31 cellular contexts compared by ENCODE assay signal in the genomic region with DNA sequence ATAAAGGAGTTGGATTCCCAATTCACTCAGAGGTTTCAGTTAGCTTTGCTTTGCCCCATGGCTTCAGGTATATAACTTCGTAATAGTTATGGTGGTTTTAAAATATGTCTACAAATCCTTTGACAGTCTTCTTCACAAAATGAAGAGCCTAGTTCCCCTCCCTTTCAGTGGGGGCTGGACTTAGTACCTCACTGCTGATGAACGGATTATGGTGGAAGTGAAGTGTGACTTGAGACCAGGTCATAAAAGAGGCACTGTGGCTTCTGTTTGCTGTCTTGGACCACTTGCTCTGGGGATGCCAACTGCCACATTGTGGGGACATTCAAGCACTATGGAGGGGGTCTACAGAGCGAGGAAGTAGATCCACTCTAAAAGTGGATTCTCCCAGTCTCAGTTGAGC.
"Had no signal": no experiment of that assay in that cellular context is flagged by ENCODE, and none has a peak within 500 bp of the region (broad histone marks: within the 10 kb centered on the region; RNA-seq: fewer than 3 reads in every experiment).

No MANE protein-coding gene starts in this region.

- H3K4me3 Mint-ChIP-seq: natural killer cell; nephron; neural progenitor cell; stimulated activated memory B cell treated with anti-CD40 and anti-IgM and Interleukin-4, amounts not matched to agents 10 μg/mL and 1 μg/mL and 100 μg/mL, for 72 hours; stimulated activated naive CD8-positive, alpha-beta T cell treated with anti-CD3 and anti-CD28 coated beads, Interleukin-15, amount 100 ng/mL, for 72 hours; type B pancreatic cell had no signal

- H3K9ac ChIP-seq: neural progenitor cell, parathyroid adenoma had no signal

- H3K4me1 Mint-ChIP-seq: natural killer cell; nephron; neural progenitor cell; stimulated activated memory B cell treated with anti-CD40 and anti-IgM and Interleukin-4, amounts not matched to agents 10 μg/mL and 1 μg/mL and 100 μg/mL, for 72 hours; stimulated activated naive CD8-positive, alpha-beta T cell treated with anti-CD3 and anti-CD28 coated beads, Interleukin-15, amount 100 ng/mL, for 72 hours had no signal

- H3K36me3 Mint-ChIP-seq: natural killer cell; neural progenitor cell; stimulated activated memory B cell treated with anti-CD40 and anti-IgM and Interleukin-4, amounts not matched to agents 10 μg/mL and 1 μg/mL and 100 μg/mL, for 72 hours; type B pancreatic cell had no signal

- ATAC-seq: natural killer cell; psoas muscle; right cardiac atrium; sciatic nerve; stimulated activated memory B cell treated with anti-CD40 and anti-IgM and Interleukin-4, amounts not matched to agents 10 μg/mL and 1 μg/mL and 100 μg/mL, for 72 hours; stimulated activated naive CD8-positive, alpha-beta T cell treated with anti-CD3 and anti-CD28 coated beads, Interleukin-15, amount 100 ng/mL, for 72 hours; stimulated activated naive CD8-positive, alpha-beta T cell treated with anti-CD3 and anti-CD28 coated beads, Interleukin-15, Interleukin-2, amounts not matched to agents 100 U/mL and 50 U/mL, for 24 hours; upper lobe of right lung had no signal

- H3K4me3 ChIP-seq: neural progenitor cell, ovary, psoas muscle, skin epidermis, smooth muscle cell, spleen, suprapubic skin, testis, tibial artery, transverse colon, upper lobe of right lung, uterus had no signal

- H3K79me2 ChIP-seq: parathyroid adenoma had no signal

- H3K27me3 ChIP-seq: neural progenitor cell, ovary, spleen, suprapubic skin, testis, tibial artery, transverse colon, upper lobe of right lung, uterus had no signal

- H3K9me3 Mint-ChIP-seq: natural killer cell; nephron; neural progenitor cell; stimulated activated memory B cell treated with anti-CD40 and anti-IgM and Interleukin-4, amounts not matched to agents 10 μg/mL and 1 μg/mL and 100 μg/mL, for 72 hours; stimulated activated naive CD8-positive, alpha-beta T cell treated with anti-CD3 and anti-CD28 coated beads, Interleukin-15, amount 100 ng/mL, for 72 hours; type B pancreatic cell had no signal

- H3K9me3 ChIP-seq: ovary, psoas muscle, spleen, suprapubic skin, testis, tibial artery, transverse colon, upper lobe of right lung, uterus had no signal

- DNase-seq: natural killer cell; occipital lobe; ovary; posterior cingulate gyrus; psoas muscle; right cardiac atrium; spleen; stimulated activated CD4-positive, alpha-beta T cell treated with anti-CD3 and anti-CD28 coated beads, Interleukin-12 subunit alpha, Interleukin-12 subunit beta, amount 100 ng/mL, for 4 hours; stimulated activated CD4-positive, alpha-beta T cell treated with anti-CD3 and anti-CD28 coated beads, Interleukin-1b, Interleukin-23, amount 100 ng/mL, for 48 hours; stimulated activated CD4-positive, alpha-beta T cell treated with anti-CD3 and anti-CD28 coated beads, Interleukin-4, amount 100 ng/mL, for 1 hour; stimulated activated CD4-positive, alpha-beta T cell treated with anti-CD3 and anti-CD28 coated beads, Interleukin-4, amount 100 ng/mL, for 4 hours; stimulated activated CD8-positive, alpha-beta memory T cell treated with anti-CD3 and anti-CD28 coated beads, Interleukin-4, amount 100 ng/mL, for 48 hours; stimulated activated naive CD4-positive, alpha-beta T cell; stimulated activated naive CD8-positive, alpha-beta T cell treated with anti-CD3 and anti-CD28 coated beads, Interleukin-15, amount 100 ng/mL, for 72 hours; stimulated activated naive CD8-positive, alpha-beta T cell treated with anti-CD3 and anti-CD28 coated beads, Interleukin-15, Interleukin-2, amounts not matched to agents 100 U/mL and 50 U/mL, for 24 hours; substantia nigra; testis; tibial artery; transverse colon; upper lobe of right lung; uterus had no signal

- H3K4me2 ChIP-seq: neural progenitor cell, smooth muscle cell had no signal

- H3K27me3 Mint-ChIP-seq: progenitor cell of endocrine pancreas; stimulated activated memory B cell treated with anti-CD40 and anti-IgM and Interleukin-4, amounts not matched to agents 10 μg/mL and 1 μg/mL and 100 μg/mL, for 72 hours; stimulated activated naive CD8-positive, alpha-beta T cell treated with anti-CD3 and anti-CD28 coated beads, Interleukin-15, amount 100 ng/mL, for 72 hours; type B pancreatic cell had no signal

- H3K27ac ChIP-seq: neural progenitor cell, ovary, parathyroid adenoma, psoas muscle, skin epidermis, spleen, suprapubic skin, testis, tibial artery, transverse colon, upper lobe of right lung, uterus had no signal

- H3K27ac Mint-ChIP-seq: natural killer cell; nephron; neural progenitor cell; progenitor cell of endocrine pancreas; stimulated activated memory B cell treated with anti-CD40 and anti-IgM and Interleukin-4, amounts not matched to agents 10 μg/mL and 1 μg/mL and 100 μg/mL, for 72 hours; stimulated activated naive CD8-positive, alpha-beta T cell treated with anti-CD3 and anti-CD28 coated beads, Interleukin-15, amount 100 ng/mL, for 72 hours; type B pancreatic cell had no signal

- H2AFZ ChIP-seq: neural progenitor cell, parathyroid adenoma had no signal

- H3K36me3 ChIP-seq: neural progenitor cell, ovary, transverse colon, uterus had no signal

- H3K4me1 ChIP-seq: neural progenitor cell, psoas muscle, spleen, suprapubic skin, testis, tibial artery, transverse colon, upper lobe of right lung, uterus had no signal
